Comparison of ENCODE assay signal across 16 cellular contexts in genomic region chr5:109253262-109253661, GRCh38.
"Had no signal": no experiment of that assay in that cellular context is flagged by ENCODE, and none has a peak within 500 bp of the region (broad histone marks: within the 10 kb centered on the region; RNA-seq: fewer than 3 reads in every experiment).

No MANE protein-coding gene starts in this region.

- H3K4me3 ChIP-seq: dorsolateral prefrontal cortex, lung, spleen, thoracic aorta, vagina had no signal

- DNase-seq: activated CD4-positive, alpha-beta T cell treated with anti-CD3 and anti-CD28 coated beads for 1 hour; activated CD4-positive, alpha-beta T cell treated with anti-CD3 and anti-CD28 coated beads, Interleukin-2, amount 50 U/mL, for 1 hour; activated CD8-positive, alpha-beta T cell treated with anti-CD3 and anti-CD28 coated beads, Interleukin-2, amount 10 ng/mL, durations not matched to agents 7 days and 5 days; aorta; caudate nucleus; dorsolateral prefrontal cortex; effector memory CD8-positive, alpha-beta T cell; kidney; naive B cell; retina; spleen; stimulated activated CD4-positive, alpha-beta T cell treated with anti-CD3 and anti-CD28 coated beads, Interleukin-4, amount 100 ng/mL, for 1 hour; stimulated activated naive CD4-positive, alpha-beta T cell treated with Interleukin-2 at 50 U/mL for 16 hours had no signal
